Comparison of ENCODE assay signal across 12 cellular contexts in genomic region chr1:153354515-153355193, GRCh38. TPM values are rescaled to one million over a fixed set of nuclear protein-coding genes. Genes with fewer than 3 reads are reported as not detected.
A peak's percentile ranks its signal among the peaks of the same experiment; 100 is the strongest.
DNase-seq lines count a peak whose midpoint lies in the region; ATAC-seq, FAIRE-seq and TF ChIP-seq lines count a peak whose summit lies in the region.
"Had no signal": no experiment of that assay in that cellular context is flagged by ENCODE, and none has a peak within 500 bp of the region (broad histone marks: within the 10 kb centered on the region; RNA-seq: fewer than 3 reads in every experiment).

No MANE protein-coding gene starts in this region.

- H3K27ac Mint-ChIP-seq in activated T-cell treated with anti-CD3 and anti-CD28 coated beads, Interleukin-2, amount 50 U/mL, for 24 hours: no peak overlapping the region
- H3K27ac Mint-ChIP-seq in activated CD4-positive, alpha-beta T cell treated with anti-CD3 and anti-CD28 coated beads, Interleukin-2, amount 10 ng/mL, durations not matched to agents 7 days and 5 days: no peak overlapping the region
- H3K27ac Mint-ChIP-seq: CD8-positive, alpha-beta T cell had no signal

- TF ChIP-seq RAD21 in HCT116 (IDR thresholded peaks at IDR 0.05; ENCODE audit: low read depth): no peak
- TF ChIP-seq RAD21 in HepG2 (CRISPR knock-in tag; IDR thresholded peaks at IDR 0.05): no peak

- no peak overlapping the region for H3K4me3 ChIP-seq in HCT116 (replicated peaks in 1 of 2; ENCODE audit: low read depth in 1 of 2, low read length in 2 of 2)
- H3K4me3 ChIP-seq in bronchial epithelial cell (ENCODE audit: low read depth, low read length): no peak overlapping the region
- H3K4me3 ChIP-seq in HepG2 (replicated peaks in 1 of 3; ENCODE audit: insufficient read depth in 1 of 3, low read depth in 2 of 3, low read length in 3 of 3): no peak overlapping the region

- H2AFZ ChIP-seq in HCT116 (ENCODE audit: low read depth, low read length, poor library complexity, severe bottlenecking) (no peak overlapping the region), HepG2 (ENCODE audit: low read length) (no peak overlapping the region)

- TF ChIP-seq CTCF in GM10248 (IDR thresholded peaks at IDR 0.05; ENCODE audit: control extremely low read depth, extremely low read depth, low read depth, missing control alignments) (no peak), HCT116 (IDR thresholded peaks at IDR 0.05 in 2 of 3, conservative IDR thresholded peaks at IDR 0.05 in 1 of 3; ENCODE audit: borderline replicate concordance in 1 of 3, insufficient read depth in 1 of 3, low read depth in 2 of 3, low read length in 2 of 3) (no peak), bronchial epithelial cell (IDR thresholded peaks at IDR 0.05; ENCODE audit: insufficient read depth, low read length, severe bottlenecking) (peak; percentile 28), HepG2 (CRISPR knock-in tag; IDR thresholded peaks at IDR 0.05) (no peak)

- H4K20me1 ChIP-seq in HCT116 (ENCODE audit: insufficient read depth) (no peaks in the 10 kb centered on the region), HepG2 (ENCODE audit: insufficient read depth, low read length) (peaks cover 5% of the 10 kb centered on the region)

- H3K9me3 ChIP-seq in HCT116 (ENCODE audit: control insufficient read depth in 1 of 2, insufficient read depth in 1 of 2, low read depth in 1 of 2, low read length in 2 of 2) (no peaks in the 10 kb centered on the region), HepG2 (ENCODE audit: low read length) (no peaks in the 10 kb centered on the region)

- no peaks in the 10 kb centered on the region for H3K36me3 Mint-ChIP-seq in activated T-cell treated with anti-CD3 and anti-CD28 coated beads, Interleukin-2, amount 50 U/mL, for 24 hours (ENCODE audit: low read depth)
- no peaks in the 10 kb centered on the region for H3K36me3 Mint-ChIP-seq in activated CD4-positive, alpha-beta T cell treated with anti-CD3 and anti-CD28 coated beads, Interleukin-2, amount 10 ng/mL, durations not matched to agents 7 days and 5 days (ENCODE audit: low read depth)
- H3K36me3 Mint-ChIP-seq: CD8-positive, alpha-beta T cell had no signal

- intact Hi-C loops in HCT116 (cut with micrococcal nuclease) (loop anchor here (5.0 kb wide), 2 partner anchors 273 to 918 kb away; partner anchors contain the start of genes HAX1, S100A1 and S100A13), HepG2 (cut with micrococcal nuclease; ENCODE audit: unreplicated experiment) (no loop called here)

- 5% methylated on average over 4 of the region's 8 CpGs for WGBS in HepG2 (ENCODE audit: low lambda C conversion rate)

- no TSS peak for BruUV-seq in HCT116 (replicated peaks; lab: Mats Ljungman, UMichigan)
- no TSS peak for BruUV-seq in HepG2 (replicated peaks; lab: Mats Ljungman, UMichigan)

- CTCF ChIA-PET in GM10248 (lab: Yijun Ruan, JAX) (interaction anchor here (0.9 to 11.2 kb wide), 27 partner anchors 8 to 273 kb away, joined by 3 to 331 read pairs (median 5); partner anchors contain the start of genes S100A12, S100A13 and S100A8), HCT116 (lab: Charles Lee) (interaction anchor here (0.8 to 6.7 kb wide), 7 partner anchors 9 to 152 kb away, joined by 3 to 133 read pairs (median 5); partner anchors contain the start of gene PGLYRP3), HepG2 (lab: Yijun Ruan, JAX; ENCODE audit: low intra/inter-chr PET ratio, low total read pairs) (interaction anchor here (2.0 kb wide), 1 partner anchor 140 kb away, joined by 8 read pairs; no protein-coding TSS in a partner anchor)
- CTCF ChIA-PET in activated CD4-positive, alpha-beta T cell treated with anti-CD3 and anti-CD28 coated beads, Interleukin-2, amount 10 ng/mL, durations not matched to agents 7 days and 5 days (lab: Charles Lee): interaction anchor here (0.9 to 1.6 kb wide), 3 partner anchors 8 to 141 kb away, joined by 3 to 9 read pairs (median 4); no protein-coding TSS in a partner anchor

- peak; percentile 39; the same call in 1 of the 2 replicates for ATAC-seq in HCT116
- peak; percentile 67 for ATAC-seq in HepG2
- ATAC-seq: CD8-positive, alpha-beta T cell had no signal

- H3K9me2 ChIP-seq in HCT116 (ENCODE audit: insufficient read depth): no peaks in the 10 kb centered on the region

- peak; percentile 27 for DNase-seq in GM10248 (ENCODE audit: extremely low spot score)
- DNase-seq in HCT116 (ENCODE audit: low read depth, low spot score): no peak
- DNase-seq in bronchial epithelial cell (ENCODE audit: low read depth): no peak
- no peak for DNase-seq in HepG2 (ENCODE audit: low spot score)
- no peak for DNase-seq in iPS-NIHi11 (ENCODE audit: low spot score)
- DNase-seq in activated T-cell treated with anti-CD3 and anti-CD28 coated beads, Interleukin-2, amount 50 U/mL, for 24 hours: no peak
- no peak for DNase-seq in NCI-H69 (lab: John Stamatoyannopoulos, UW)
- no peak for DNase-seq in activated CD4-positive, alpha-beta T cell treated with anti-CD3 and anti-CD28 coated beads, Interleukin-2, amount 10 ng/mL, durations not matched to agents 7 days and 5 days

- no peaks in the 10 kb centered on the region; a peak in 1 of 4 replicates for H3K4me1 ChIP-seq in HCT116 (ENCODE audit: control insufficient read depth in 1 of 2, insufficient read depth in 2 of 2, low read length in 2 of 2)
- H3K4me1 ChIP-seq in HepG2 (ENCODE audit: insufficient read depth, low read length): 0 out of 2 replicates have a peak, but pooled peaks cover 5% of the 10 kb centered on the region

- H3K27ac ChIP-seq in HCT116 (ENCODE audit: low read depth, low read length) (no peak overlapping the region), HepG2 (ENCODE audit: extremely low read length, insufficient read depth, low read length) (no peak overlapping the region)

- H3K9ac ChIP-seq in HCT116 (ENCODE audit: low read length) (no peak overlapping the region), HepG2 (ENCODE audit: insufficient read depth, low read depth, low read length) (no peak overlapping the region)

- TF ChIP-seq EP300 in HepG2 (IDR thresholded peaks at IDR 0.05; ENCODE audit: low read depth in 2 of 2, low read length in 2 of 2): no peak
- TF ChIP-seq EP300 in HepG2 (CRISPR knock-in tag; IDR thresholded peaks at IDR 0.05; ENCODE audit: borderline replicate concordance): no peak

- no peaks in the 10 kb centered on the region for H3K79me2 ChIP-seq in HCT116 (ENCODE audit: insufficient read depth, low read length)
- no peaks in the 10 kb centered on the region for H3K79me2 ChIP-seq in HepG2 (ENCODE audit: insufficient read depth, low read length)

- FAIRE-seq in bronchial epithelial cell (lab: Jason Lieb, UNC): peak; percentile 64
- no peak for FAIRE-seq in HepG2 (lab: Jason Lieb, UNC)
- FAIRE-seq: D721Med had no signal

- RAD21 ChIA-PET in HCT116 (lab: Charles Lee; ENCODE audit: low non-redundant PET in 1 of 2, low total read pairs in 2 of 2, uncharacterized antibody in 2 of 2, unreplicated experiment in 2 of 2): interaction anchor here (0.9 to 3.9 kb wide), 3 partner anchors 140 to 141 kb away, joined by 3 to 21 read pairs (median 7); no protein-coding TSS in a partner anchor

- H3K27me3 ChIP-seq in HCT116 (ENCODE audit: insufficient read depth, low read length): peaks cover 16% of the 10 kb centered on the region
- no peaks in the 10 kb centered on the region for H3K27me3 ChIP-seq in bronchial epithelial cell (ENCODE audit: control insufficient read depth, insufficient read depth, low read length)
- no peaks in the 10 kb centered on the region; a peak in 2 of 5 replicates for H3K27me3 ChIP-seq in HepG2 (ENCODE audit: control insufficient read depth in 1 of 2, insufficient read depth in 2 of 2, low read length in 2 of 2)

- H3K9me3 Mint-ChIP-seq in activated T-cell treated with anti-CD3 and anti-CD28 coated beads, Interleukin-2, amount 50 U/mL, for 24 hours: no peaks in the 10 kb centered on the region
- no peaks in the 10 kb centered on the region for H3K9me3 Mint-ChIP-seq in activated CD4-positive, alpha-beta T cell treated with anti-CD3 and anti-CD28 coated beads, Interleukin-2, amount 10 ng/mL, durations not matched to agents 7 days and 5 days
- H3K9me3 Mint-ChIP-seq: CD8-positive, alpha-beta T cell had no signal

- no peaks in the 10 kb centered on the region for H3K36me3 ChIP-seq in HCT116 (ENCODE audit: control insufficient read depth in 1 of 2, insufficient read depth in 2 of 2, low read length in 2 of 2)
- H3K36me3 ChIP-seq in bronchial epithelial cell (ENCODE audit: control insufficient read depth, insufficient read depth, low read length): no peaks in the 10 kb centered on the region
- no peaks in the 10 kb centered on the region for H3K36me3 ChIP-seq in HepG2 (replicated peaks in 1 of 2; ENCODE audit: control insufficient read depth in 1 of 2, insufficient read depth in 2 of 2, low read length in 2 of 2)

- TF ChIP-seq POLR2A in HCT116 (IDR thresholded peaks at IDR 0.05; ENCODE audit: borderline replicate concordance, extremely low read depth, insufficient read depth, insufficient read length) (no peak), HepG2 (IDR thresholded peaks at IDR 0.05; ENCODE audit: insufficient read depth in 1 of 2, low read depth in 2 of 2, low read length in 2 of 2) (no peak)

- no peak overlapping the region for H3K4me3 Mint-ChIP-seq in activated T-cell treated with anti-CD3 and anti-CD28 coated beads, Interleukin-2, amount 50 U/mL, for 24 hours
- no peak overlapping the region for H3K4me3 Mint-ChIP-seq in activated CD4-positive, alpha-beta T cell treated with anti-CD3 and anti-CD28 coated beads, Interleukin-2, amount 10 ng/mL, durations not matched to agents 7 days and 5 days
- H3K4me3 Mint-ChIP-seq: CD8-positive, alpha-beta T cell had no signal

- POLR2A ChIA-PET in GM10248 (lab: Yijun Ruan, JAX): no interaction called here
- POLR2A ChIA-PET in HCT116 (lab: Charles Lee): no interaction called here
- POLR2A ChIA-PET in HepG2 (lab: Yijun Ruan, JAX): no interaction called here
- POLR2A ChIA-PET in activated CD4-positive, alpha-beta T cell treated with anti-CD3 and anti-CD28 coated beads, Interleukin-2, amount 10 ng/mL, durations not matched to agents 7 days and 5 days (lab: Charles Lee): no interaction called here

- peaks cover 7% of the 10 kb centered on the region for H3K27me3 Mint-ChIP-seq in activated T-cell treated with anti-CD3 and anti-CD28 coated beads, Interleukin-2, amount 50 U/mL, for 24 hours
- peaks cover 12% of the 10 kb centered on the region for H3K27me3 Mint-ChIP-seq in activated CD4-positive, alpha-beta T cell treated with anti-CD3 and anti-CD28 coated beads, Interleukin-2, amount 10 ng/mL, durations not matched to agents 7 days and 5 days

- in situ Hi-C loops in HepG2 (cut with HindIII; ENCODE audit: extremely low pct_ligation_motif_present, low pct_unique_long_range_greater_than_20kb): no loop called here

- no peak overlapping the region for H3K4me2 ChIP-seq in HCT116 (ENCODE audit: low read length)
- no peak overlapping the region for H3K4me2 ChIP-seq in HepG2 (ENCODE audit: low read depth, low read length)

- H3K4me1 Mint-ChIP-seq in activated T-cell treated with anti-CD3 and anti-CD28 coated beads, Interleukin-2, amount 50 U/mL, for 24 hours (ENCODE audit: low read depth): peaks cover 13% of the 10 kb centered on the region
- H3K4me1 Mint-ChIP-seq in activated CD4-positive, alpha-beta T cell treated with anti-CD3 and anti-CD28 coated beads, Interleukin-2, amount 10 ng/mL, durations not matched to agents 7 days and 5 days: peaks cover 19% of the 10 kb centered on the region

RNA-seq across cellular contexts. Expression of gene S100A9, which starts 3.0 kb away (rescaled TPM):
- total RNA-seq in HCT116 (2021; ENCODE audit: unreplicated experiment): 0.59 TPM
- polyA plus RNA-seq in HCT116 (2012): not detected in 2 replicates
- total RNA-seq in bronchial epithelial cell: 735 and 3,796 TPM in 2 replicates
- 0.31 and 1.1 TPM in 2 replicates for total RNA-seq in HepG2 (2016; rRNA removed; fragmentation: Illumina TruSeq; extraction: Trizol)
- not detected in 2 replicates for total RNA-seq in HepG2 (2016; cell fraction: cytosol; rRNA removed; fragmentation: Illumina TruSeq; extraction: Trizol; ENCODE audit: low read depth)
- 0.65 and 0.91 TPM in 2 replicates for total RNA-seq in HepG2 (2016; cell fraction: insoluble cytoplasmic fraction; rRNA removed; fragmentation: Illumina TruSeq; extraction: Trizol)
- not detected in 2 replicates for total RNA-seq in HepG2 (2016; cell fraction: membrane; rRNA removed; fragmentation: Illumina TruSeq; extraction: Trizol)
- not detected in 2 replicates for total RNA-seq in HepG2 (2016; cell fraction: nucleus; rRNA removed; fragmentation: Illumina TruSeq; extraction: Trizol)
- polyA plus RNA-seq in HepG2 (2011; rRNA removed): 0.61 and 0.69 TPM in 2 replicates
- polyA plus RNA-seq in HepG2 (2011; cell fraction: cytosol; rRNA removed): 0.43 and 1.1 TPM in 2 replicates
- not detected in 2 replicates for polyA plus RNA-seq in HepG2 (2011; cell fraction: nucleus; rRNA removed)
- polyA plus RNA-seq in HepG2 (2012): not detected in 2 replicates
- 0.21 TPM in 1 of 2 replicates, not detected in the other for polyA plus RNA-seq in HepG2 (2016; cell fraction: cytosol; fragmentation: Illumina TruSeq; extraction: Trizol; ENCODE audit: low read depth)
- polyA plus RNA-seq in HepG2 (2016; cell fraction: insoluble cytoplasmic fraction; fragmentation: Illumina TruSeq; extraction: Trizol; ENCODE audit: low read depth): 0.49 and 1.4 TPM in 2 replicates
- polyA plus RNA-seq in HepG2 (2016; cell fraction: membrane; fragmentation: Illumina TruSeq; extraction: Trizol; ENCODE audit: low read depth): not detected in 2 replicates
- not detected in 2 replicates for polyA plus RNA-seq in HepG2 (2016; cell fraction: nucleus; fragmentation: Illumina TruSeq; extraction: Trizol; ENCODE audit: insufficient read depth, low read depth)
- polyA minus RNA-seq in HepG2 (2011; rRNA and poly(A)+ RNA removed; ENCODE audit: low replicate concordance): not detected in 2 replicates
- polyA minus RNA-seq in HepG2 (2011; cell fraction: cytosol; rRNA and poly(A)+ RNA removed): not detected in 2 replicates
- not detected in 2 replicates for polyA minus RNA-seq in HepG2 (2011; cell fraction: nucleus; rRNA and poly(A)+ RNA removed)
- total RNA-seq in activated CD4-positive, alpha-beta T cell treated with anti-CD3 and anti-CD28 coated beads, Interleukin-2, amount 10 ng/mL, durations not matched to agents 7 days and 5 days: under 1 TPM in 1 of 2 experiments, not detected in 1; 0.77 TPM
- total RNA-seq: HT1080, SK-MEL-5 had no signal

RNA-seq across cellular contexts. Expression of gene PGLYRP4, which starts 6.0 kb away (rescaled TPM):
- not detected for total RNA-seq in HCT116 (2021; ENCODE audit: unreplicated experiment)
- polyA plus RNA-seq in HCT116 (2012): not detected in 2 replicates
- 2.0 TPM in 1 of 2 replicates, not detected in the other for total RNA-seq in bronchial epithelial cell
- total RNA-seq in HepG2 (2016; rRNA removed; fragmentation: Illumina TruSeq; extraction: Trizol): not detected in 2 replicates
- total RNA-seq in HepG2 (2016; cell fraction: cytosol; rRNA removed; fragmentation: Illumina TruSeq; extraction: Trizol; ENCODE audit: low read depth): not detected in 2 replicates
- total RNA-seq in HepG2 (2016; cell fraction: insoluble cytoplasmic fraction; rRNA removed; fragmentation: Illumina TruSeq; extraction: Trizol): not detected in 2 replicates
- not detected in 2 replicates for total RNA-seq in HepG2 (2016; cell fraction: membrane; rRNA removed; fragmentation: Illumina TruSeq; extraction: Trizol)
- not detected in 2 replicates for total RNA-seq in HepG2 (2016; cell fraction: nucleus; rRNA removed; fragmentation: Illumina TruSeq; extraction: Trizol)
- polyA plus RNA-seq in HepG2 (2011; rRNA removed): not detected in 2 replicates
- not detected in 2 replicates for polyA plus RNA-seq in HepG2 (2011; cell fraction: cytosol; rRNA removed)
- not detected in 2 replicates for polyA plus RNA-seq in HepG2 (2011; cell fraction: nucleus; rRNA removed)
- polyA plus RNA-seq in HepG2 (2012): not detected in 2 replicates
- not detected in 2 replicates for polyA plus RNA-seq in HepG2 (2016; cell fraction: cytosol; fragmentation: Illumina TruSeq; extraction: Trizol; ENCODE audit: low read depth)
- polyA plus RNA-seq in HepG2 (2016; cell fraction: insoluble cytoplasmic fraction; fragmentation: Illumina TruSeq; extraction: Trizol; ENCODE audit: low read depth): not detected in 2 replicates
- not detected in 2 replicates for polyA plus RNA-seq in HepG2 (2016; cell fraction: membrane; fragmentation: Illumina TruSeq; extraction: Trizol; ENCODE audit: low read depth)
- polyA plus RNA-seq in HepG2 (2016; cell fraction: nucleus; fragmentation: Illumina TruSeq; extraction: Trizol; ENCODE audit: insufficient read depth, low read depth): not detected in 2 replicates
- not detected in 2 replicates for polyA minus RNA-seq in HepG2 (2011; rRNA and poly(A)+ RNA removed; ENCODE audit: low replicate concordance)
- polyA minus RNA-seq in HepG2 (2011; cell fraction: cytosol; rRNA and poly(A)+ RNA removed): not detected in 2 replicates
- polyA minus RNA-seq in HepG2 (2011; cell fraction: nucleus; rRNA and poly(A)+ RNA removed): not detected in 2 replicates
- not detected for total RNA-seq in activated CD4-positive, alpha-beta T cell treated with anti-CD3 and anti-CD28 coated beads, Interleukin-2, amount 10 ng/mL, durations not matched to agents 7 days and 5 days
- total RNA-seq: CD8-positive, alpha-beta T cell; HT1080; SK-MEL-5 had no signal

RNA-seq across cellular contexts. Expression of gene S100A12, which starts 20.8 kb away (rescaled TPM):
- total RNA-seq in HCT116 (2021; ENCODE audit: unreplicated experiment): not detected
- polyA plus RNA-seq in HCT116 (2012): not detected in 2 replicates
- 5.5 TPM in 1 of 2 replicates, not detected in the other for total RNA-seq in bronchial epithelial cell
- total RNA-seq in HepG2 (2016; rRNA removed; fragmentation: Illumina TruSeq; extraction: Trizol): not detected in 2 replicates
- total RNA-seq in HepG2 (2016; cell fraction: cytosol; rRNA removed; fragmentation: Illumina TruSeq; extraction: Trizol; ENCODE audit: low read depth): not detected in 2 replicates
- total RNA-seq in HepG2 (2016; cell fraction: insoluble cytoplasmic fraction; rRNA removed; fragmentation: Illumina TruSeq; extraction: Trizol): not detected in 2 replicates
- not detected in 2 replicates for total RNA-seq in HepG2 (2016; cell fraction: membrane; rRNA removed; fragmentation: Illumina TruSeq; extraction: Trizol)
- total RNA-seq in HepG2 (2016; cell fraction: nucleus; rRNA removed; fragmentation: Illumina TruSeq; extraction: Trizol): not detected in 2 replicates
- polyA plus RNA-seq in HepG2 (2011; rRNA removed): not detected in 2 replicates
- polyA plus RNA-seq in HepG2 (2011; cell fraction: cytosol; rRNA removed): not detected in 2 replicates
- polyA plus RNA-seq in HepG2 (2011; cell fraction: nucleus; rRNA removed): not detected in 2 replicates
- not detected in 2 replicates for polyA plus RNA-seq in HepG2 (2012)
- polyA plus RNA-seq in HepG2 (2016; cell fraction: cytosol; fragmentation: Illumina TruSeq; extraction: Trizol; ENCODE audit: low read depth): not detected in 2 replicates
- not detected in 2 replicates for polyA plus RNA-seq in HepG2 (2016; cell fraction: insoluble cytoplasmic fraction; fragmentation: Illumina TruSeq; extraction: Trizol; ENCODE audit: low read depth)
- polyA plus RNA-seq in HepG2 (2016; cell fraction: membrane; fragmentation: Illumina TruSeq; extraction: Trizol; ENCODE audit: low read depth): not detected in 2 replicates
- polyA plus RNA-seq in HepG2 (2016; cell fraction: nucleus; fragmentation: Illumina TruSeq; extraction: Trizol; ENCODE audit: insufficient read depth, low read depth): not detected in 2 replicates
- not detected in 2 replicates for polyA minus RNA-seq in HepG2 (2011; rRNA and poly(A)+ RNA removed; ENCODE audit: low replicate concordance)
- not detected in 2 replicates for polyA minus RNA-seq in HepG2 (2011; cell fraction: cytosol; rRNA and poly(A)+ RNA removed)
- not detected in 2 replicates for polyA minus RNA-seq in HepG2 (2011; cell fraction: nucleus; rRNA and poly(A)+ RNA removed)
- total RNA-seq in activated CD4-positive, alpha-beta T cell treated with anti-CD3 and anti-CD28 coated beads, Interleukin-2, amount 10 ng/mL, durations not matched to agents 7 days and 5 days: not detected
- total RNA-seq: CD8-positive, alpha-beta T cell; HT1080; SK-MEL-5 had no signal

RNA-seq across cellular contexts. Expression of gene S100A8, which starts 36.2 kb away (rescaled TPM):
- 1.4 TPM for total RNA-seq in HCT116 (2021; ENCODE audit: unreplicated experiment)
- not detected in 2 replicates for polyA plus RNA-seq in HCT116 (2012)
- 50.0 and 551 TPM in 2 replicates for total RNA-seq in bronchial epithelial cell
- not detected in 2 replicates for total RNA-seq in HepG2 (2016; rRNA removed; fragmentation: Illumina TruSeq; extraction: Trizol)
- total RNA-seq in HepG2 (2016; cell fraction: cytosol; rRNA removed; fragmentation: Illumina TruSeq; extraction: Trizol; ENCODE audit: low read depth): not detected in 2 replicates
- not detected in 2 replicates for total RNA-seq in HepG2 (2016; cell fraction: insoluble cytoplasmic fraction; rRNA removed; fragmentation: Illumina TruSeq; extraction: Trizol)
- not detected in 2 replicates for total RNA-seq in HepG2 (2016; cell fraction: membrane; rRNA removed; fragmentation: Illumina TruSeq; extraction: Trizol)
- total RNA-seq in HepG2 (2016; cell fraction: nucleus; rRNA removed; fragmentation: Illumina TruSeq; extraction: Trizol): not detected in 2 replicates
- not detected in 2 replicates for polyA plus RNA-seq in HepG2 (2011; rRNA removed)
- polyA plus RNA-seq in HepG2 (2011; cell fraction: cytosol; rRNA removed): not detected in 2 replicates
- not detected in 2 replicates for polyA plus RNA-seq in HepG2 (2011; cell fraction: nucleus; rRNA removed)
- polyA plus RNA-seq in HepG2 (2012): not detected in 2 replicates
- not detected in 2 replicates for polyA plus RNA-seq in HepG2 (2016; cell fraction: cytosol; fragmentation: Illumina TruSeq; extraction: Trizol; ENCODE audit: low read depth)
- not detected in 2 replicates for polyA plus RNA-seq in HepG2 (2016; cell fraction: insoluble cytoplasmic fraction; fragmentation: Illumina TruSeq; extraction: Trizol; ENCODE audit: low read depth)
- polyA plus RNA-seq in HepG2 (2016; cell fraction: membrane; fragmentation: Illumina TruSeq; extraction: Trizol; ENCODE audit: low read depth): not detected in 2 replicates
- polyA plus RNA-seq in HepG2 (2016; cell fraction: nucleus; fragmentation: Illumina TruSeq; extraction: Trizol; ENCODE audit: insufficient read depth, low read depth): not detected in 2 replicates
- not detected in 2 replicates for polyA minus RNA-seq in HepG2 (2011; rRNA and poly(A)+ RNA removed; ENCODE audit: low replicate concordance)
- not detected in 2 replicates for polyA minus RNA-seq in HepG2 (2011; cell fraction: cytosol; rRNA and poly(A)+ RNA removed)
- not detected in 2 replicates for polyA minus RNA-seq in HepG2 (2011; cell fraction: nucleus; rRNA and poly(A)+ RNA removed)
- total RNA-seq in activated CD4-positive, alpha-beta T cell treated with anti-CD3 and anti-CD28 coated beads, Interleukin-2, amount 10 ng/mL, durations not matched to agents 7 days and 5 days: not detected
- total RNA-seq: HT1080, SK-MEL-5 had no signal

RNA-seq across cellular contexts. Expression of gene PGLYRP3, which starts 41.9 kb away (rescaled TPM):
- total RNA-seq in HCT116 (2021; ENCODE audit: unreplicated experiment) (not detected), bronchial epithelial cell (0.53 and 4.6 TPM in 2 replicates), HepG2 (2016; rRNA removed; fragmentation: Illumina TruSeq; extraction: Trizol) (not detected in 2 replicates)
- not detected in 2 replicates for polyA plus RNA-seq in HCT116 (2012)
- not detected in 2 replicates for total RNA-seq in HepG2 (2016; cell fraction: cytosol; rRNA removed; fragmentation: Illumina TruSeq; extraction: Trizol; ENCODE audit: low read depth)
- total RNA-seq in HepG2 (2016; cell fraction: insoluble cytoplasmic fraction; rRNA removed; fragmentation: Illumina TruSeq; extraction: Trizol): not detected in 2 replicates
- total RNA-seq in HepG2 (2016; cell fraction: membrane; rRNA removed; fragmentation: Illumina TruSeq; extraction: Trizol): not detected in 2 replicates
- total RNA-seq in HepG2 (2016; cell fraction: nucleus; rRNA removed; fragmentation: Illumina TruSeq; extraction: Trizol): not detected in 2 replicates
- polyA plus RNA-seq in HepG2 (2011; rRNA removed): not detected in 2 replicates
- not detected in 2 replicates for polyA plus RNA-seq in HepG2 (2011; cell fraction: cytosol; rRNA removed)
- not detected in 2 replicates for polyA plus RNA-seq in HepG2 (2011; cell fraction: nucleus; rRNA removed)
- polyA plus RNA-seq in HepG2 (2012): not detected in 2 replicates
- polyA plus RNA-seq in HepG2 (2016; cell fraction: cytosol; fragmentation: Illumina TruSeq; extraction: Trizol; ENCODE audit: low read depth): not detected in 2 replicates
- not detected in 2 replicates for polyA plus RNA-seq in HepG2 (2016; cell fraction: insoluble cytoplasmic fraction; fragmentation: Illumina TruSeq; extraction: Trizol; ENCODE audit: low read depth)
- polyA plus RNA-seq in HepG2 (2016; cell fraction: membrane; fragmentation: Illumina TruSeq; extraction: Trizol; ENCODE audit: low read depth): not detected in 2 replicates
- not detected in 2 replicates for polyA plus RNA-seq in HepG2 (2016; cell fraction: nucleus; fragmentation: Illumina TruSeq; extraction: Trizol; ENCODE audit: insufficient read depth, low read depth)
- not detected in 2 replicates for polyA minus RNA-seq in HepG2 (2011; rRNA and poly(A)+ RNA removed; ENCODE audit: low replicate concordance)
- polyA minus RNA-seq in HepG2 (2011; cell fraction: cytosol; rRNA and poly(A)+ RNA removed): not detected in 2 replicates
- not detected in 2 replicates for polyA minus RNA-seq in HepG2 (2011; cell fraction: nucleus; rRNA and poly(A)+ RNA removed)
- not detected for total RNA-seq in activated CD4-positive, alpha-beta T cell treated with anti-CD3 and anti-CD28 coated beads, Interleukin-2, amount 10 ng/mL, durations not matched to agents 7 days and 5 days
- total RNA-seq: CD8-positive, alpha-beta T cell; HT1080; SK-MEL-5 had no signal

Comparison
In these comparisons a context has a peak if more than half of its experiments do, and no peak if none do; other contexts are left out.
1. RNA of gene S100A9, which starts 3.0 kb away (total RNA-seq): 735 to 3,796 TPM in bronchial epithelial cell; 0.77 TPM in activated CD4-positive, alpha-beta T cell treated with anti-CD3 and anti-CD28 coated beads, Interleukin-2, amount 10 ng/mL, durations not matched to agents 7 days and 5 days, 0.59 TPM in HCT116 (single experiment) and 0.31 to 1.1 TPM in HepG2; every median in the first group is over 100 times any median in the second.